Comparison of ENCODE assay signal across 9 cellular contexts in genomic region chr9:36029765-36030528, GRCh38. TPM values are rescaled to one million over a fixed set of nuclear protein-coding genes. Genes with fewer than 3 reads are reported as not detected.
DNase-seq lines count a peak whose midpoint lies in the region; ATAC-seq and TF ChIP-seq lines count a peak whose summit lies in the region.
"Had no signal": no experiment of that assay in that cellular context is flagged by ENCODE, and none has a peak within 500 bp of the region (broad histone marks: within the 10 kb centered on the region; RNA-seq: fewer than 3 reads in every experiment).

No MANE protein-coding gene starts in this region.

- H3K27me3 ChIP-seq in heart left ventricle (no peaks in the 10 kb centered on the region), tibial nerve (no peaks in the 10 kb centered on the region)

- H3K36me3 ChIP-seq in heart left ventricle (no peaks in the 10 kb centered on the region), tibial nerve (no peaks in the 10 kb centered on the region)

- DNase-seq in HPDE6-E6E7 (ENCODE audit: extremely low spot score) (peak; percentile 50), SKM-1 (lab: John Stamatoyannopoulos, UW; ENCODE audit: unreplicated experiment) (peak; percentile 19), heart left ventricle (no peak), tibial nerve (ENCODE audit: low spot score in 2 of 2) (peak in 1 of 2 donors; percentile 44), NCI-H69 (lab: John Stamatoyannopoulos, UW) (no peak)
- no peak for DNase-seq in activated CD8-positive, alpha-beta T cell treated with anti-CD3 and anti-CD28 coated beads, Interleukin-2, amount 10 ng/mL, durations not matched to agents 7 days and 5 days
- DNase-seq in activated CD4-positive, alpha-beta T cell treated with anti-CD3 and anti-CD28 coated beads, Interleukin-2, amount 50 U/mL, for 4 hours = no peak

- TF ChIP-seq EP300 in tibial nerve (IDR thresholded peaks at IDR 0.05) = peak; percentile 48 to 96

- H3K9me3 ChIP-seq in heart left ventricle = no peaks in the 10 kb centered on the region
- H3K9me3 ChIP-seq in tibial nerve = no peaks in the 10 kb centered on the region

- H3K36me3 Mint-ChIP-seq in activated CD8-positive, alpha-beta T cell treated with anti-CD3 and anti-CD28 coated beads, Interleukin-2, amount 10 ng/mL, durations not matched to agents 7 days and 5 days (ENCODE audit: low read depth) = no peaks in the 10 kb centered on the region

- H3K27ac ChIP-seq in heart left ventricle = peak overlapping the region in 2 of 12 donors; percentile 16 to 33
- H3K27ac ChIP-seq in tibial nerve = peak overlapping the region; percentile 22 to 82 (median 50)

- H3K4me3 ChIP-seq in heart left ventricle (no peak overlapping the region), tibial nerve (no peak overlapping the region)

- H3K4me3 Mint-ChIP-seq in activated CD8-positive, alpha-beta T cell treated with anti-CD3 and anti-CD28 coated beads, Interleukin-2, amount 10 ng/mL, durations not matched to agents 7 days and 5 days = no peak overlapping the region
- H3K4me3 Mint-ChIP-seq: activated T-helper 17 cell treated with anti-CD3 and anti-CD28 coated beads, Interleukin-2, amount 50 U/mL, for 72 hours had no signal

- POLR2A ChIA-PET in activated CD8-positive, alpha-beta T cell treated with anti-CD3 and anti-CD28 coated beads, Interleukin-2, amount 10 ng/mL, durations not matched to agents 7 days and 5 days (lab: Charles Lee) = no interaction called here

- CTCF ChIA-PET in activated CD8-positive, alpha-beta T cell treated with anti-CD3 and anti-CD28 coated beads, Interleukin-2, amount 10 ng/mL, durations not matched to agents 7 days and 5 days (lab: Charles Lee) = interaction anchor here (0.9 to 2.8 kb wide), 3 partner anchors 19 to 75 kb away, joined by 4 to 18 read pairs (median 9); no protein-coding TSS in a partner anchor

- TF ChIP-seq POLR2A in heart left ventricle (IDR thresholded peaks at IDR 0.05) (no peak), tibial nerve (IDR thresholded peaks at IDR 0.05) (no peak)

- TF ChIP-seq CTCF in heart left ventricle (IDR thresholded peaks at IDR 0.05) (no peak), tibial nerve (IDR thresholded peaks at IDR 0.05) (no peak)

- no peaks in the 10 kb centered on the region for H3K9me3 Mint-ChIP-seq in activated CD8-positive, alpha-beta T cell treated with anti-CD3 and anti-CD28 coated beads, Interleukin-2, amount 10 ng/mL, durations not matched to agents 7 days and 5 days (ENCODE audit: insufficient read depth)
- H3K9me3 Mint-ChIP-seq: activated T-helper 17 cell treated with anti-CD3 and anti-CD28 coated beads, Interleukin-2, amount 50 U/mL, for 72 hours had no signal

- peaks cover 0 to 14% (median 0%) of the 10 kb centered on the region in 12 donors for H3K4me1 ChIP-seq in heart left ventricle
- peaks cover 0 to 21% (median 3%) of the 10 kb centered on the region in 4 donors for H3K4me1 ChIP-seq in tibial nerve

- H3K27me3 Mint-ChIP-seq in activated CD8-positive, alpha-beta T cell treated with anti-CD3 and anti-CD28 coated beads, Interleukin-2, amount 10 ng/mL, durations not matched to agents 7 days and 5 days (ENCODE audit: low read depth) = peaks cover 40% of the 10 kb centered on the region

- ATAC-seq in heart left ventricle (peak; percentile 13 to 83 (median 60)), HG02884 (IDR thresholded peaks at IDR 0.05; ENCODE audit: unreplicated experiment) (no peak)
- no peak for ATAC-seq in activated CD8-positive, alpha-beta T cell treated with anti-CD3 and anti-CD28 coated beads, Interleukin-2, amount 10 ng/mL, durations not matched to agents 7 days and 5 days
- ATAC-seq: activated T-helper 17 cell treated with anti-CD3 and anti-CD28 coated beads, Interleukin-2, amount 50 U/mL, for 72 hours had no signal

- H3K4me1 Mint-ChIP-seq in activated CD8-positive, alpha-beta T cell treated with anti-CD3 and anti-CD28 coated beads, Interleukin-2, amount 10 ng/mL, durations not matched to agents 7 days and 5 days (ENCODE audit: low read depth) = no peaks in the 10 kb centered on the region
- H3K4me1 Mint-ChIP-seq: activated T-helper 17 cell treated with anti-CD3 and anti-CD28 coated beads, Interleukin-2, amount 50 U/mL, for 72 hours had no signal

- no peak overlapping the region for H3K27ac Mint-ChIP-seq in activated CD8-positive, alpha-beta T cell treated with anti-CD3 and anti-CD28 coated beads, Interleukin-2, amount 10 ng/mL, durations not matched to agents 7 days and 5 days
- H3K27ac Mint-ChIP-seq: activated T-helper 17 cell treated with anti-CD3 and anti-CD28 coated beads, Interleukin-2, amount 50 U/mL, for 72 hours had no signal

- 73 to 83% (median 76%) methylated on average over 3 of the region's 3 CpGs for WGBS in heart left ventricle, 4 donors
- 53 to 57% methylated on average over 3 of the region's 3 CpGs for WGBS in tibial nerve, 2 donors

- intact Hi-C loops in heart left ventricle (cut with DNase I) = loop anchor here in 2 of 10 donors (10.0 kb wide), 1 partner anchor 235 kb away; the partner anchor contains the start of gene NPR2 (in 2 of the 2)

RNA-seq across cellular contexts. Expression of gene RECK, which starts 6.8 kb away (rescaled TPM):
- total RNA-seq in heart left ventricle (10 to 100 TPM in 1 of 9 donors, 1 to 10 TPM in 8; 3.1 to 10.2 (median 4.9) TPM), tibial nerve (10 to 100 TPM; 15.6 to 24.1 (median 18.7) TPM)
- 1 to 10 TPM; 2.5 to 3.7 TPM for polyA plus RNA-seq in heart left ventricle
- 1 to 10 TPM; 5.7 to 7.3 TPM for total RNA-seq in activated CD8-positive, alpha-beta T cell treated with anti-CD3 and anti-CD28 coated beads, Interleukin-2, amount 10 ng/mL, durations not matched to agents 7 days and 5 days

Comparison
In these comparisons a context has a peak if more than half of its experiments do, and no peak if none do; other contexts are left out.
1. DNase-seq: peak in HPDE6-E6E7 (single experiment) and SKM-1 (single experiment); none in heart left ventricle (0 of 5), NCI-H69 (single experiment), activated CD8-positive, alpha-beta T cell treated with anti-CD3 and anti-CD28 coated beads, Interleukin-2, amount 10 ng/mL, durations not matched to agents 7 days and 5 days (single experiment) and activated CD4-positive, alpha-beta T cell treated with anti-CD3 and anti-CD28 coated beads, Interleukin-2, amount 50 U/mL, for 4 hours (0 of 2).
2. ATAC-seq: peak in heart left ventricle (4 of 4); none in activated CD8-positive, alpha-beta T cell treated with anti-CD3 and anti-CD28 coated beads, Interleukin-2, amount 10 ng/mL, durations not matched to agents 7 days and 5 days (single experiment) and HG02884 (single experiment).